In genomic region chr15:86138798-86139197, GRCh38 we compare ENCODE assay signal across 9 cellular contexts. TPM values are rescaled to one million over a fixed set of nuclear protein-coding genes. Genes with fewer than 3 reads are reported as not detected.
"Had no signal": no experiment of that assay in that cellular context is flagged by ENCODE, and none has a peak within 500 bp of the region (broad histone marks: within the 10 kb centered on the region; RNA-seq: fewer than 3 reads in every experiment).

No MANE protein-coding gene starts in this region.

- H3K27ac ChIP-seq: GM23248, KMS-11 had no signal

- H3K4me2 ChIP-seq: KMS-11 had no signal

- H3K9ac ChIP-seq: GM23248, KMS-11 had no signal

- H2AFZ ChIP-seq: GM23248 had no signal

- DNase-seq: GM23248, H9, HCEC 1CT, HFFc6, IMR-90, KBM-7 had no signal

- H3K4me3 ChIP-seq: GM23248 had no signal

RNA-seq across cellular contexts. Expression of gene AGBL1, which starts 59.1 kb away (rescaled TPM):
- total RNA-seq: GM23248, H1, H9, HFFc6, HT-29, IMR-90 had no signal
- polyA plus RNA-seq: GM23248, H1, IMR-90 had no signal
